2 cellular contexts compared by ENCODE assay signal in the genomic region with DNA sequence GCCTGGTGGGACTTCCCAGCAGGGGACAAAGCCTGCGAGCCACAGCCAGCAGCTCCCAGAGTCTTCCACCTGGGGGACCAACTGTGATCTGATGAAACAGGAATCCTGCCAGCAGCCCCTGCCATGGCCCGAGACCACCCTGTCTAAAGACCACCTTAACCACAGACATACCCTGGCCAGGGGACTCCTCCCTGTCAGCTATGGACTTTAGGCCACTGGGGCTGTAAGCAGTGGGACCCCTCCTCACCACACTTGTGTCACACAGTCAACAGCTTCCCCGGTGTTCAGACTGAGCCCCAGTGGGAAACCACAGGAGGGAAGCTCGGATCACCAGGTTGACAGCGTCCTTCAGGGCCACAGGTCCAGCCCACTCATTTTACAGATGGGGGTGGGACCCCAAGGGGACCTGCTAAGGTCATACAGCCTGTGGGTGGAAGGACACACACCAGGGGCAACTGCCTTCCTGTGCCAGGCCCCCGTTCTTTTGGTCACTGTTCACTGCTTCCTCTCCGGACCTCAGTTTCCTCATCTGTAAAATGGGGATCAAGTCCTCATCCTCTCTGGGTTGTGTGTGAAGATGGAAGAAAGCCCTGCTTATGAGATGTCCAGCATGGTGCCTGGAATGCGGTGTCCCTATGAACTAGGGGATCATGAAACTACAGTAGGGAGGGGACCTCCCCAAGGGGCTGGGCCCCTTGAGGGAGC.
A peak's percentile ranks its signal among the peaks of the same experiment; 100 is the strongest.
TF ChIP-seq lines count a peak whose summit lies in the region.

No MANE protein-coding gene starts in this region.

TF ChIP-seq in A549, 52 proteins besides CTCF, POLR2A, EP300 and RAD21:
- TF ChIP-seq KDM1A (IDR thresholded peaks at IDR 0.05; ENCODE audit: low read depth) (peak; percentile 95), FOSB (CRISPR knock-in tag; IDR thresholded peaks at IDR 0.05) (no peak), MAX (IDR thresholded peaks at IDR 0.05) (no peak), HEYL (CRISPR knock-in tag; IDR thresholded peaks at IDR 0.05) (no peak), GATA3 (IDR thresholded peaks at IDR 0.05; ENCODE audit: borderline replicate concordance) (no peak), HDAC2 (IDR thresholded peaks at IDR 0.05) (0 out of 2 replicates have a peak, but pooled peaks have one; percentile 78), FOXS1 (CRISPR knock-in tag; IDR thresholded peaks at IDR 0.05) (no peak)
- TF ChIP-seq, protein P1, sequence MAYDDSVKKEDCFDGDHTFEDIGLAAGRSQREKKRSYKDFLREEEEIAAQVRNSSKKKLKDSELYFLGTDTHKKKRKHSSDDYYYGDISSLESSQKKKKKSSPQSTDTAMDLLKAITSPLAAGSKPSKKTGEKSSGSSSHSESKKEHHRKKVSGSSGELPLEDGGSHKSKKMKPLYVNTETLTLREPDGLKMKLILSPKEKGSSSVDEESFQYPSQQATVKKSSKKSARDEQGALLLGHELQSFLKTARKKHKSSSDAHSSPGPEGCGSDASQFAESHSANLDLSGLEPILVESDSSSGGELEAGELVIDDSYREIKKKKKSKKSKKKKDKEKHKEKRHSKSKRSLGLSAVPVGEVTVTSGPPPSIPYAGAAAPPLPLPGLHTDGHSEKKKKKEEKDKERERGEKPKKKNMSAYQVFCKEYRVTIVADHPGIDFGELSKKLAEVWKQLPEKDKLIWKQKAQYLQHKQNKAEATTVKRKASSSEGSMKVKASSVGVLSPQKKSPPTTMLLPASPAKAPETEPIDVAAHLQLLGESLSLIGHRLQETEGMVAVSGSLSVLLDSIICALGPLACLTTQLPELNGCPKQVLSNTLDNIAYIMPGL (CRISPR knock-in tag; IDR thresholded peaks at IDR 0.05; ENCODE audit: borderline replicate concordance): no peak
- TF ChIP-seq, protein P2, sequence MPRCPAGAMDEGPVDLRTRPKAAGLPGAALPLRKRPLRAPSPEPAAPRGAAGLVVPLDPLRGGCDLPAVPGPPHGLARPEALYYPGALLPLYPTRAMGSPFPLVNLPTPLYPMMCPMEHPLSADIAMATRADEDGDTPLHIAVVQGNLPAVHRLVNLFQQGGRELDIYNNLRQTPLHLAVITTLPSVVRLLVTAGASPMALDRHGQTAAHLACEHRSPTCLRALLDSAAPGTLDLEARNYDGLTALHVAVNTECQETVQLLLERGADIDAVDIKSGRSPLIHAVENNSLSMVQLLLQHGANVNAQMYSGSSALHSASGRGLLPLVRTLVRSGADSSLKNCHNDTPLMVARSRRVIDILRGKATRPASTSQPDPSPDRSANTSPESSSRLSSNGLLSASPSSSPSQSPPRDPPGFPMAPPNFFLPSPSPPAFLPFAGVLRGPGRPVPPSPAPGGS (IDR thresholded peaks at IDR 0.05): 0 out of 3 replicates have a peak, but pooled peaks have one; percentile 4

TF ChIP-seq in endothelial cell of umbilical vein, 7 proteins besides CTCF, POLR2A, EP300 and RAD21:
- TF ChIP-seq MYC (IDR thresholded peaks at IDR 0.05; ENCODE audit: low read depth, low read length): no peak
- TF ChIP-seq POLR2AphosphoS5 (IDR thresholded peaks at IDR 0.05; ENCODE audit: insufficient read depth, low read depth, low read length): no peak
- no peak for TF ChIP-seq EZH2 (IDR thresholded peaks at IDR 0.05; ENCODE audit: borderline replicate concordance, low read depth, low read length, severe bottlenecking)
- no peak for TF ChIP-seq JUN (IDR thresholded peaks at IDR 0.05; ENCODE audit: borderline replicate concordance, insufficient read depth, insufficient read length, low read depth)
- TF ChIP-seq GATA2 (IDR thresholded peaks at IDR 0.05; ENCODE audit: insufficient read depth, insufficient read length, low read depth, low read length): no peak
- no peak for TF ChIP-seq FOS (IDR thresholded peaks at IDR 0.05; ENCODE audit: borderline replicate concordance, insufficient read depth, low read length)
- TF ChIP-seq MAX (IDR thresholded peaks at IDR 0.05; ENCODE audit: insufficient read depth, insufficient read length): no peak
